ENCODE assay signal across 8 cellular contexts in genomic region chr5:38994329-38994927, GRCh38.
DNase-seq lines count a peak whose midpoint lies in the region; ATAC-seq, FAIRE-seq and TF ChIP-seq lines count a peak whose summit lies in the region.

No MANE protein-coding gene starts in this region.

- CTCF ChIA-PET in K562 (lab: Yijun Ruan, JAX; ENCODE audit: low intra/inter-chr PET ratio) = interaction anchor here (0.6 to 1.2 kb wide), 2 partner anchors 128 to 223 kb away, joined by 4 to 7 read pairs; no protein-coding TSS in a partner anchor

- H3K27me3 ChIP-seq in K562 (ENCODE audit: control insufficient read depth in 2 of 2, insufficient read depth in 2 of 2, low read length in 2 of 2) (no peaks in the 10 kb centered on the region), thoracic aorta (replicated peaks; ENCODE audit: insufficient read depth) (no peaks in the 10 kb centered on the region)

- WGBS in K562 (ENCODE audit: insufficient coverage, low coverage, missing lambda C conversion rate) = 41% methylated on average over 5 of the region's 5 CpGs

- no peaks in the 10 kb centered on the region for H3K9me3 ChIP-seq in K562 (replicated peaks; ENCODE audit: control insufficient read depth, insufficient read depth, low read depth, low read length)
- no peaks in the 10 kb centered on the region for H3K9me3 ChIP-seq in thoracic aorta

- H3K4me1 Mint-ChIP-seq in immature natural killer cell = peaks cover 18 to 38% of the 10 kb centered on the region in 2 donors

- TF ChIP-seq RAD21 in K562 (CRISPR knock-in tag; conservative IDR thresholded peaks at IDR 0.05 in 1 of 2, IDR thresholded peaks at IDR 0.05 in 1 of 2) = peak in 1 of 2 experiments; percentile 65; a peak in 2 of 4 replicates

- DNase-seq in D721Med (ENCODE audit: insufficient read length, low spot score) (no peak), H4 (ENCODE audit: low spot score) (peak; percentile 79), NCI-H2227 treated with DMSO at 0.1 percent for 48 hours (lab: John Stamatoyannopoulos, UW) (peak; percentile 77), K562 (ENCODE audit: extremely low read depth in 1 of 4, low spot score in 3 of 4) (peak; percentile 18 to 70 (median 32)), immature natural killer cell (peak; percentile 9 to 47 (median 45)), thoracic aorta (ENCODE audit: low spot score) (no peak), COLO668 (lab: John Stamatoyannopoulos, UW; ENCODE audit: unreplicated experiment) (no peak)

- H3K4me3 ChIP-seq in K562 (no peak overlapping the region), thoracic aorta (no peak overlapping the region)

- in situ Hi-C loops in K562 (cut with MboI) = no loop called here

- H3K79me2 ChIP-seq in K562 (ENCODE audit: control insufficient read depth, insufficient read depth, low read length) = no peaks in the 10 kb centered on the region; the same call in 2 of the 3 replicates

- intact Hi-C loops in K562 (cut with micrococcal nuclease) = loop anchor here (1.0 to 5.0 kb wide), 2 partner anchors 86 to 153 kb away; no protein-coding TSS in a partner anchor

- H3K4me1 ChIP-seq in K562 (replicated peaks in 1 of 2; ENCODE audit: control insufficient read depth in 2 of 2, insufficient read depth in 2 of 2, low read length in 2 of 2) (no peaks in the 10 kb centered on the region), thoracic aorta (ENCODE audit: control insufficient read depth in 1 of 2, low read depth in 2 of 2) (no peaks in the 10 kb centered on the region)

- no peak overlapping the region for H3K4me2 ChIP-seq in K562 (ENCODE audit: insufficient read depth, low read length)

- no peaks in the 10 kb centered on the region for H3K9me3 Mint-ChIP-seq in immature natural killer cell

- TF ChIP-seq EP300 in K562 (IDR thresholded peaks at IDR 0.05; ENCODE audit: low read length) = no peak

- no TSS peak for BruUV-seq in K562 (replicated peaks; lab: Mats Ljungman, UMichigan)

- H3K27me3 Mint-ChIP-seq in immature natural killer cell (ENCODE audit: low read depth in 3 of 3) = no peaks in the 10 kb centered on the region

- no peaks in the 10 kb centered on the region for H3K9me1 ChIP-seq in K562 (ENCODE audit: control insufficient read depth, insufficient read depth, low read length)

- H2AFZ ChIP-seq in K562 (ENCODE audit: low read depth, low read length) = no peak overlapping the region

- no peak overlapping the region for H3K9ac ChIP-seq in K562 (ENCODE audit: insufficient read depth in 1 of 2, low read depth in 2 of 2, low read length in 2 of 2)

- TF ChIP-seq POLR2A in K562 (conservative IDR thresholded peaks at IDR 0.05) = no peak

- TF ChIP-seq CTCF in D721Med (IDR thresholded peaks at IDR 0.05; ENCODE audit: insufficient read depth, missing control alignments) (peak; percentile 54), K562 (IDR thresholded peaks at IDR 0.05 in 2 of 3, conservative IDR thresholded peaks at IDR 0.05 in 1 of 3; ENCODE audit: insufficient read depth in 2 of 3, low read depth in 1 of 3, low read length in 3 of 3) (peak; percentile 55 to 70 (median 57)), thoracic aorta (IDR thresholded peaks at IDR 0.05) (peak; percentile 31)

- FAIRE-seq in D721Med (lab: Jason Lieb, UNC) (no peak), K562 (lab: Jason Lieb, UNC) (no peak)

- H3K36me3 ChIP-seq in K562 (ENCODE audit: control insufficient read depth, insufficient read depth, low read length) = peaks cover 29% of the 10 kb centered on the region
- peaks cover 5% of the 10 kb centered on the region for H3K36me3 ChIP-seq in thoracic aorta

- H3K36me3 Mint-ChIP-seq in immature natural killer cell = peaks cover 12 to 19% (median 14%) of the 10 kb centered on the region in 3 donors

- POLR2A ChIA-PET in K562 (lab: Yijun Ruan, JAX) = no interaction called here

- ATAC-seq in K562 = peak; percentile 93
- ATAC-seq in thoracic aorta (ENCODE audit: insufficient number of reproducible peaks, low FRiP score, low read depth) = no peak
- no peak for ATAC-seq in GM18858 (IDR thresholded peaks at IDR 0.05; ENCODE audit: unreplicated experiment)

- no peaks in the 10 kb centered on the region for H4K20me1 ChIP-seq in K562 (replicated peaks; ENCODE audit: control insufficient read depth, insufficient read depth, low read length)

- H3K27ac ChIP-seq in K562 (ENCODE audit: extremely low read depth, low read depth, low read length) = no peak overlapping the region
- H3K27ac ChIP-seq in thoracic aorta = no peak overlapping the region

- H3K27ac Mint-ChIP-seq in immature natural killer cell = peak overlapping the region in 1 of 6 donors; percentile 64

- H3K4me3 Mint-ChIP-seq in immature natural killer cell = no peak overlapping the region

TF ChIP-seq in K562, 482 proteins besides CTCF, POLR2A, EP300 and RAD21:
- TF ChIP-seq XRCC5 (IDR thresholded peaks at IDR 0.05; ENCODE audit: low read depth, low read length) (no peak), MAFG (tag; conservative IDR thresholded peaks at IDR 0.05) (no peak), ZNF445 (CRISPR knock-in tag; IDR thresholded peaks at IDR 0.05; ENCODE audit: low read depth) (no peak), ZNF175 (CRISPR knock-in tag; IDR thresholded peaks at IDR 0.05; ENCODE audit: low read depth) (0 out of 2 replicates have a peak, but pooled peaks have one; percentile 47), ZNF384 (IDR thresholded peaks at IDR 0.05; ENCODE audit: low read depth, low read length) (peak; percentile 97), ZNF134 (CRISPR knock-in tag; conservative IDR thresholded peaks at IDR 0.05) (no peak), ZNF197 (CRISPR knock-in tag; IDR thresholded peaks at IDR 0.05; ENCODE audit: low read depth) (no peak)

Comparison
In these comparisons a context has a peak if more than half of its experiments do, and no peak if none do; other contexts are left out.
1. DNase-seq: peak in H4 (single experiment), NCI-H2227 treated with DMSO at 0.1 percent for 48 hours (single experiment), K562 (4 of 4) and immature natural killer cell (3 of 3); none in D721Med (single experiment), thoracic aorta (single experiment) and COLO668 (single experiment).
2. Peak in every context shown above with its lines, with median percentiles within 50 percentile points of each other: CTCF ChIP-seq.